Comparison of ENCODE assay signal across 26 cellular contexts in the genomic region with DNA sequence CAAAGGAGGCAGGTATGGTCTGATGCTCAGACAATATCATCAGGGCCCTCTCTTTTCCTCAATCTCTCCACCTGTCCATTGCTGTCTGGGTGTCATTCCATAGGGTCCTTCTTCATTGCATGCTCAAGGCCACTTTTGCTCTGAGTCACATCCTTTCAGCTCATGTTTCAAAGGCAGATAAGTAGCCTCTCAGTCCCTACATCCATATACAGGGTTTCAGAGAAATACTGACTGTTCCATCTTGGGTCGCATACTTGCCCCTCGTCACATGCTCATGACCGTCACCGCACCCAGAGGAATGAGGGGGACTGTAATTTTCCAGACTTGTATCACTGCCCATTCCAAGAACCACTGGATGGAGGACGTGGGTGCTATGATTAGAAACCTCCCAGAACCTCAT.
DNase-seq lines count a peak whose midpoint lies in the region; ATAC-seq lines count a peak whose summit lies in the region.
"Had no signal": no experiment of that assay in that cellular context is flagged by ENCODE, and none has a peak within 500 bp of the region (broad histone marks: within the 10 kb centered on the region; RNA-seq: fewer than 3 reads in every experiment).

No MANE protein-coding gene starts in this region.

- H2BK12ac ChIP-seq in mesenchymal stem cell (ENCODE audit: low read length in 2 of 2), result no peak overlapping the region

- H3K27me3 ChIP-seq in SJCRH30 (no peaks in the 10 kb centered on the region), mesenchymal stem cell (ENCODE audit: control insufficient read depth in 1 of 2, insufficient read depth in 1 of 2, low read length in 2 of 2) (no peaks in the 10 kb centered on the region)

- no peaks in the 10 kb centered on the region for H3K9me3 ChIP-seq in SJCRH30 (replicated peaks)
- no peaks in the 10 kb centered on the region for H3K9me3 ChIP-seq in mesenchymal stem cell (ENCODE audit: control insufficient read depth, low read length)
- H3K9me3 ChIP-seq: A549 had no signal

- no peak overlapping the region for H3K14ac ChIP-seq in mesenchymal stem cell (ENCODE audit: low read length in 2 of 2)

- H3K4me3 ChIP-seq in SJCRH30 (no peak overlapping the region), mesenchymal stem cell (ENCODE audit: insufficient read depth in 1 of 2, low read depth in 1 of 2, low read length in 2 of 2) (no peak overlapping the region)
- H3K4me3 ChIP-seq: A549, SK-N-MC had no signal

- no peak overlapping the region for H4K8ac ChIP-seq in mesenchymal stem cell (ENCODE audit: low read length)

- no peaks in the 10 kb centered on the region for H3K79me1 ChIP-seq in mesenchymal stem cell (replicated peaks; ENCODE audit: low read length, poor library complexity, severe bottlenecking)

- H3K9ac ChIP-seq in mesenchymal stem cell (ENCODE audit: low read length), result no peak overlapping the region

- no peaks in the 10 kb centered on the region for H3K36me3 ChIP-seq in SJCRH30
- H3K36me3 ChIP-seq in mesenchymal stem cell (ENCODE audit: control insufficient read depth in 1 of 2, insufficient read depth in 2 of 2, low read depth in 1 of 2, low read length in 2 of 2), result no peaks in the 10 kb centered on the region

- H3K27ac ChIP-seq in SJCRH30 (no peak overlapping the region), mesenchymal stem cell (ENCODE audit: low read length, poor library complexity, severe bottlenecking) (no peak overlapping the region)
- H3K27ac ChIP-seq: SK-N-MC had no signal

- 65% methylated on average over 5 of the region's 5 CpGs for WGBS in mesenchymal stem cell

- no peak overlapping the region for H3K23ac ChIP-seq in mesenchymal stem cell (ENCODE audit: low read length in 2 of 2)

- peaks cover 4% of the 10 kb centered on the region; the same call in 1 of the 2 replicates for H3K4me1 ChIP-seq in SJCRH30
- no peaks in the 10 kb centered on the region for H3K4me1 ChIP-seq in mesenchymal stem cell (ENCODE audit: control insufficient read depth, insufficient read depth, low read depth, low read length)
- H3K4me1 ChIP-seq: A549 had no signal

- no peak overlapping the region for H2BK120ac ChIP-seq in mesenchymal stem cell (ENCODE audit: low read depth, low read length)

- DNase-seq in DMS53 treated with DMSO at 0.1 percent for 48 hours (lab: John Stamatoyannopoulos, UW; ENCODE audit: unreplicated experiment) (peak; percentile 84), HT1080 (ENCODE audit: low read depth) (peak; percentile 25), SJCRH30 (peak; percentile 7 to 40), mesenchymal stem cell (peak; percentile 36), glomerular visceral epithelial cell (ENCODE audit: extremely low spot score) (no peak), NCI-H524 treated with DMSO at 0.1 percent for 48 hours (lab: John Stamatoyannopoulos, UW) (no peak)
- DNase-seq: CD4-positive, alpha-beta T cell; COR-L47; DND-41; GDM1; GOT3; HCEC 1CT; KG1; NCI-H1092 treated with DMSO at 0.1 percent for 48 hours; NCI-H146; NCI-H2029; NCI-H2227 treated with DMSO at 0.1 percent for 48 hours; NCI-H524; NCI-H82; OCI-M1; SHP77; SW 1271; T-helper 2 cell had no signal

- no peak for ATAC-seq in HG03196 (IDR thresholded peaks at IDR 0.05; ENCODE audit: unreplicated experiment)
- ATAC-seq: A549 had no signal

- no peak overlapping the region for H2AK5ac ChIP-seq in mesenchymal stem cell (ENCODE audit: low read length, severe bottlenecking)

- no peak overlapping the region for H2BK15ac ChIP-seq in mesenchymal stem cell (ENCODE audit: low read depth, poor library complexity, severe bottlenecking)

- no peak overlapping the region for H3K4me2 ChIP-seq in mesenchymal stem cell (ENCODE audit: low read length, poor library complexity, severe bottlenecking)
- H3K4me2 ChIP-seq: A549 had no signal

- H3K4ac ChIP-seq in mesenchymal stem cell (ENCODE audit: low read depth in 1 of 2, low read length in 2 of 2), result no peak overlapping the region

- no peak overlapping the region for H2BK5ac ChIP-seq in mesenchymal stem cell (ENCODE audit: low read depth, low read length, poor library complexity, severe bottlenecking)

- no peak overlapping the region for H4K91ac ChIP-seq in mesenchymal stem cell (ENCODE audit: low read length)

- H3K18ac ChIP-seq in mesenchymal stem cell (ENCODE audit: low read depth in 1 of 2, low read length in 2 of 2), result no peak overlapping the region

- no peak overlapping the region for H2AFZ ChIP-seq in mesenchymal stem cell (ENCODE audit: low read depth, low read length)

Comparison
In these comparisons a context has a peak if more than half of its experiments do, and no peak if none do; other contexts are left out.
1. DNase-seq: peak in DMS53 treated with DMSO at 0.1 percent for 48 hours (single experiment), HT1080 (single experiment), SJCRH30 (2 of 2) and mesenchymal stem cell (single experiment); none in glomerular visceral epithelial cell (single experiment) and NCI-H524 treated with DMSO at 0.1 percent for 48 hours (single experiment).